Comparison of ENCODE assay signal across 8 cellular contexts in the genomic region with DNA sequence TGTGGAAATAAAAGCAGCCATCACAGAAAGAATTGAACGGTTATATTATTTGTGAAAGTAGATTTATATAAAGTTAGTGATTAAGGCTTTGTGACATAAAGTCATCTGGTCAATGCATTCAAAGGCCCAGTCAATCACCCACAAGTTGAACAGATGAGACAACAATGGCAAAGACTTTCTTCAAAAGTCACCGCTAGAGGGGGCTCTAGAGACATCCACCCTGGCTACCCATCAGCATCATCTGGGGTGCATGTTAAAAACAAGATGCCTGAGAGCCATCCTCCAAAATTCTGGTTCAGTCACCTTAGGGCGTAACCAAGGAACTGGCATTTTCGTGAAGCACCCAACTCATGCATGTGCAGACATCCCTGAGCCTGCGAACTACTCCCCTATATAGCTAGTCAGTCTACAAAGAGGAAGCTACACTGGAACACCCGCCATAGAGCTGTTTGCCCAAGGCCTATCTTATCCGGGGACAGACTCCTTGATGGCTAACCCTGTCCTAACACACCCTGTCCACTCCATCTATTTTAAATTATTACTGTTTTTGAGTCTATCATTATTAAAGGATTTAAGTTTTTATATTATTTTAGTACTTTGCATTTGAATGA.
DNase-seq lines count a peak whose midpoint lies in the region; ATAC-seq lines count a peak whose summit lies in the region.

No MANE protein-coding gene starts in this region.

- H3K9me3 ChIP-seq in aorta (ENCODE audit: control insufficient read depth, low read length), result no peaks in the 10 kb centered on the region
- peaks cover 2% of the 10 kb centered on the region for H3K9me3 ChIP-seq in T-helper 17 cell (ENCODE audit: control insufficient read depth, low read length, poor library complexity, severe bottlenecking)

- H3K4me3 ChIP-seq in aorta (ENCODE audit: low read length in 2 of 2), result no peak overlapping the region

- no peak overlapping the region for H3K27ac ChIP-seq in aorta (ENCODE audit: low read depth in 1 of 2, low read length in 2 of 2)

- peaks cover 0 to 2% of the 10 kb centered on the region in 2 donors for H3K27me3 ChIP-seq in aorta (ENCODE audit: control insufficient read depth in 1 of 2, insufficient read depth in 2 of 2, low read length in 1 of 2)

- H3K36me3 ChIP-seq in aorta (ENCODE audit: control insufficient read depth in 1 of 2, insufficient read depth in 2 of 2, low read length in 1 of 2), result no peaks in the 10 kb centered on the region

- H3K27me3 Mint-ChIP-seq in T-helper 17 cell, result no peaks in the 10 kb centered on the region

- peak; percentile 23 for DNase-seq in DMS153 (lab: John Stamatoyannopoulos, UW)
- DNase-seq in HuH-7 (ENCODE audit: low spot score), result peak; percentile 19
- DNase-seq in SW480 (ENCODE audit: low spot score), result peak; percentile 28
- DNase-seq in iPS-NIHi11 (ENCODE audit: low spot score), result peak; percentile 78
- DNase-seq in aorta, result no peak
- DNase-seq in mucosa of gallbladder (ENCODE audit: low spot score), result no peak
- DNase-seq in T-helper 17 cell, result no peak

- intact Hi-C loops in aorta (cut with DNase I), result no loop called here

- 39 to 40% methylated on average over 7 of the region's 7 CpGs for WGBS in aorta, 2 donors

- H3K36me3 Mint-ChIP-seq in T-helper 17 cell (ENCODE audit: low read depth), result no peaks in the 10 kb centered on the region

- H3K27ac Mint-ChIP-seq in T-helper 17 cell, result no peak overlapping the region

- ATAC-seq in aorta (ENCODE audit: low FRiP score) (peak; percentile 46), GM19324 (IDR thresholded peaks at IDR 0.05; ENCODE audit: low FRiP score, unreplicated experiment) (no peak), T-helper 17 cell (no peak)

- H3K4me1 Mint-ChIP-seq in T-helper 17 cell, result no peaks in the 10 kb centered on the region

- H3K4me1 ChIP-seq in aorta (ENCODE audit: control insufficient read depth in 1 of 2, insufficient read depth in 2 of 2, low read length in 2 of 2), result no peaks in the 10 kb centered on the region

- H3K4me3 Mint-ChIP-seq in T-helper 17 cell, result no peak overlapping the region

Comparison
In these comparisons a context has a peak if more than half of its experiments do, and no peak if none do; other contexts are left out.
1. DNase-seq: peak in DMS153 (single experiment), HuH-7 (single experiment), SW480 (single experiment) and iPS-NIHi11 (single experiment); none in aorta (0 of 2), mucosa of gallbladder (single experiment) and T-helper 17 cell (0 of 3).